ENCODE assay signal across 9 cellular contexts in genomic region chr20:4160761-4161305, GRCh38. TPM values are rescaled to one million over a fixed set of nuclear protein-coding genes. Genes with fewer than 3 reads are reported as not detected.
DNase-seq lines count a peak whose midpoint lies in the region; ATAC-seq and TF ChIP-seq lines count a peak whose summit lies in the region.
"Had no signal": no experiment of that assay in that cellular context is flagged by ENCODE, and none has a peak within 500 bp of the region (broad histone marks: within the 10 kb centered on the region; RNA-seq: fewer than 3 reads in every experiment).

No MANE protein-coding gene starts in this region.

- 40 to 42% methylated on average over 14 of the region's 14 CpGs for WGBS in ectodermal cell, 2 experiments

- H3K9me3 ChIP-seq in ectodermal cell (ENCODE audit: control insufficient read depth, low read length) (no peaks in the 10 kb centered on the region), muscle layer of duodenum (ENCODE audit: control insufficient read depth in 1 of 2, low read length in 2 of 2) (no peaks in the 10 kb centered on the region), BE2C (no peaks in the 10 kb centered on the region)
- H3K9me3 ChIP-seq: ascending aorta had no signal

- ATAC-seq in GM18517 (IDR thresholded peaks at IDR 0.05; ENCODE audit: unreplicated experiment): no peak

- H3K4me1 ChIP-seq in ectodermal cell (ENCODE audit: control insufficient read depth, insufficient read depth, low read length) (peaks cover 32% of the 10 kb centered on the region), muscle layer of duodenum (ENCODE audit: control insufficient read depth in 1 of 2, insufficient read depth in 2 of 2, low read length in 2 of 2) (peaks cover 0 to 3% of the 10 kb centered on the region in 2 donors), BE2C (no peaks in the 10 kb centered on the region)
- H3K4me1 ChIP-seq: ascending aorta had no signal

- DNase-seq in GDM1 (lab: John Stamatoyannopoulos, UW) (peak; percentile 69), RPMI8226 (peak; percentile 97), COLO829 (ENCODE audit: low spot score) (no peak), NCI-H2029 treated with DMSO at 0.1 percent for 48 hours (lab: John Stamatoyannopoulos, UW) (no peak), BE2C (no peak)

- H3K27me3 ChIP-seq in ectodermal cell (ENCODE audit: control insufficient read depth, insufficient read depth, low read length, poor library complexity, severe bottlenecking): no peaks in the 10 kb centered on the region
- H3K27me3 ChIP-seq in muscle layer of duodenum (ENCODE audit: low read depth, low read length): no peaks in the 10 kb centered on the region
- no peaks in the 10 kb centered on the region for H3K27me3 ChIP-seq in BE2C
- H3K27me3 ChIP-seq: ascending aorta had no signal

- no peak overlapping the region for H3K4me3 ChIP-seq in ectodermal cell (ENCODE audit: insufficient read depth, low read depth, low read length)
- H3K4me3 ChIP-seq in muscle layer of duodenum (ENCODE audit: low read depth in 1 of 2, low read length in 2 of 2): no peak overlapping the region
- no peak overlapping the region for H3K4me3 ChIP-seq in BE2C (ENCODE audit: low read depth, low read length)
- H3K4me3 ChIP-seq: ascending aorta had no signal

- TF ChIP-seq CTCF in BE2C (IDR thresholded peaks at IDR 0.05; ENCODE audit: low read depth, low read length): no peak

- H3K36me3 ChIP-seq in ectodermal cell (ENCODE audit: control insufficient read depth, insufficient read depth, low read length): no peaks in the 10 kb centered on the region
- H3K36me3 ChIP-seq in muscle layer of duodenum (ENCODE audit: control insufficient read depth in 1 of 2, insufficient read depth in 2 of 2, low read length in 2 of 2): no peaks in the 10 kb centered on the region
- no peaks in the 10 kb centered on the region for H3K36me3 ChIP-seq in BE2C
- H3K36me3 ChIP-seq: ascending aorta had no signal

- peak overlapping the region; percentile 33 for H3K27ac ChIP-seq in ectodermal cell (ENCODE audit: insufficient read depth, low read depth, low read length, poor library complexity, severe bottlenecking)
- H3K27ac ChIP-seq in muscle layer of duodenum (ENCODE audit: low read length): peak overlapping the region; percentile 49

RNA-seq across cellular contexts. Expression of gene SMOX, which starts 12.2 kb away (rescaled TPM):
- 14.3 TPM for polyA plus RNA-seq in ectodermal cell (2013, experiment 1 of 4)
- 9.5 TPM for polyA plus RNA-seq in ectodermal cell (2013, experiment 2 of 4)
- polyA plus RNA-seq in ectodermal cell (2013, experiment 3 of 4): 12.4 TPM
- 12.8 TPM for polyA plus RNA-seq in ectodermal cell (2013, experiment 4 of 4)
- polyA plus RNA-seq in BE2C (2012; ENCODE audit: insufficient read depth, insufficient read length, low read depth): 3.3 TPM

Comparison
In these comparisons a context has a peak if more than half of its experiments do, and no peak if none do; other contexts are left out.
1. DNase-seq: peak in GDM1 (single experiment) and RPMI8226 (single experiment); none in COLO829 (single experiment), NCI-H2029 treated with DMSO at 0.1 percent for 48 hours (single experiment) and BE2C (single experiment).